9 cellular contexts compared by ENCODE assay signal in genomic region chr5:133754575-133755169, GRCh38.
DNase-seq lines count a peak whose midpoint lies in the region; ATAC-seq, FAIRE-seq and TF ChIP-seq lines count a peak whose summit lies in the region.
"Had no signal": no experiment of that assay in that cellular context is flagged by ENCODE, and none has a peak within 500 bp of the region (broad histone marks: within the 10 kb centered on the region; RNA-seq: fewer than 3 reads in every experiment).

No MANE protein-coding gene starts in this region.

- POLR2A ChIA-PET in H1 (lab: Charles Lee; ENCODE audit: partially characterized antibody): no interaction called here

- peak overlapping the region; percentile 55; the same call in 1 of the 2 replicates for H2AFZ ChIP-seq in H1 (ENCODE audit: low read length)

- H3K27ac ChIP-seq in Peyer's patch (no peak overlapping the region), H1 (ENCODE audit: low read depth, low read length) (no peak overlapping the region)
- H3K27ac ChIP-seq: vagina had no signal

- TF ChIP-seq POLR2A in Peyer's patch (IDR thresholded peaks at IDR 0.05): no peak
- no peak for TF ChIP-seq POLR2A in H1 (IDR thresholded peaks at IDR 0.05; ENCODE audit: control extremely low read depth in 1 of 2, low read depth in 2 of 2, low read length in 2 of 2)

- no peak overlapping the region for H3K4ac ChIP-seq in H1 (replicated peaks; ENCODE audit: insufficient read length, low read depth, low read length)

- H3K23ac ChIP-seq in H1 (ENCODE audit: insufficient read length): no peak overlapping the region

- ATAC-seq in HG03045 (IDR thresholded peaks at IDR 0.05; ENCODE audit: unreplicated experiment): no peak
- no peak for ATAC-seq in HG03354 (IDR thresholded peaks at IDR 0.05; ENCODE audit: poor library complexity, severe bottlenecking, unreplicated experiment)

- peaks cover 3% of the 10 kb centered on the region for H3K4me1 ChIP-seq in BE2C
- H3K4me1 ChIP-seq in Peyer's patch: no peaks in the 10 kb centered on the region
- H3K4me1 ChIP-seq in H1 (replicated peaks in 1 of 4; ENCODE audit: control insufficient read depth in 3 of 4, insufficient read depth in 4 of 4, low read length in 3 of 4): no peaks in the 10 kb centered on the region
- H3K4me1 ChIP-seq: vagina had no signal

- H4K20me1 ChIP-seq in H1 (replicated peaks in 1 of 2; ENCODE audit: control insufficient read depth in 1 of 2, insufficient read depth in 2 of 2, low read length in 2 of 2): no peaks in the 10 kb centered on the region

- no peak overlapping the region for H3K18ac ChIP-seq in H1 (ENCODE audit: extremely low read depth, low read length)

- H2BK15ac ChIP-seq in H1 (ENCODE audit: low read length): no peak overlapping the region

- no peaks in the 10 kb centered on the region for H3K4me1 Mint-ChIP-seq in nephron progenitor cell

- no peak overlapping the region for H2BK120ac ChIP-seq in H1 (replicated peaks; ENCODE audit: low read depth, low read length)

- TF ChIP-seq EP300 in H1 (IDR thresholded peaks at IDR 0.05; ENCODE audit: borderline replicate concordance in 1 of 2, low read depth in 2 of 2, low read length in 2 of 2): no peak

- 42% methylated on average over 5 of the region's 5 CpGs; no CpG with 5 or more reads in 1 of the 2 experiments for WGBS in H1 (ENCODE audit: extremely low coverage in 1 of 2, insufficient coverage in 1 of 2, insufficient read length in 1 of 2, insufficient replicate concordance in 2 of 2, low coverage in 1 of 2, low lambda C conversion rate in 2 of 2, missing lambda C conversion rate in 1 of 2), 2 experiments

- H3K36me3 Mint-ChIP-seq in nephron progenitor cell (ENCODE audit: low read depth): no peaks in the 10 kb centered on the region

- H3K27me3 ChIP-seq in BE2C (no peaks in the 10 kb centered on the region), Peyer's patch (no peaks in the 10 kb centered on the region), H1 (replicated peaks in 1 of 4; ENCODE audit: control insufficient read depth in 3 of 4, extremely low read depth in 1 of 4, insufficient read depth in 3 of 4, low read length in 3 of 4) (peaks cover 0 to 6% (median 0%) of the 10 kb centered on the region in 4 experiments; a peak in 3 of 7 replicates)
- H3K27me3 ChIP-seq: vagina had no signal

- H4K8ac ChIP-seq in H1 (ENCODE audit: extremely low read depth, insufficient read depth, low read length): no peak overlapping the region

- no peak overlapping the region for H2BK5ac ChIP-seq in H1 (ENCODE audit: low read depth, low read length)

- peak; percentile 77 for TF ChIP-seq CTCF in BE2C (IDR thresholded peaks at IDR 0.05; ENCODE audit: low read depth, low read length)
- TF ChIP-seq CTCF in GM12875 (IDR thresholded peaks at IDR 0.05; ENCODE audit: borderline replicate concordance, insufficient read depth, low read depth, low read length): peak; percentile 68
- TF ChIP-seq CTCF in Peyer's patch (IDR thresholded peaks at IDR 0.05): peak in 4 of 6 experiments; percentile 42 to 51 (median 47)
- peak; percentile 75 to 95 (median 80) for TF ChIP-seq CTCF in H1 (IDR thresholded peaks at IDR 0.05; ENCODE audit: control extremely low read depth in 1 of 3, insufficient read depth in 1 of 3, low read depth in 1 of 3, low read length in 3 of 3)
- TF ChIP-seq CTCF in nephron progenitor cell (IDR thresholded peaks at IDR 0.05): peak; percentile 58

- no peak overlapping the region for H3K4me2 ChIP-seq in H1 (ENCODE audit: insufficient read depth in 1 of 2, low read depth in 2 of 2, low read length in 2 of 2)

- CTCF ChIA-PET in H1 (lab: Charles Lee; ENCODE audit: partially characterized antibody): interaction anchor here (0.5 to 7.7 kb wide), 43 partner anchors 9 to 699 kb away, joined by 3 to 63 read pairs (median 4); no protein-coding TSS in a partner anchor

- no peaks in the 10 kb centered on the region for H3K9me3 Mint-ChIP-seq in nephron progenitor cell

- H3K9ac ChIP-seq in H1 (replicated peaks in 1 of 4; ENCODE audit: extremely low read depth in 1 of 4, low read depth in 3 of 4, low read length in 3 of 4): no peak overlapping the region

- H3K9me3 ChIP-seq in BE2C (no peaks in the 10 kb centered on the region), Peyer's patch (no peaks in the 10 kb centered on the region), H1 (ENCODE audit: insufficient read depth in 2 of 2, low read depth in 1 of 2, low read length in 1 of 2) (no peaks in the 10 kb centered on the region)
- H3K9me3 ChIP-seq: vagina had no signal

- H3K36me3 ChIP-seq in BE2C: no peaks in the 10 kb centered on the region
- H3K36me3 ChIP-seq in Peyer's patch: no peaks in the 10 kb centered on the region
- no peaks in the 10 kb centered on the region for H3K36me3 ChIP-seq in H1 (ENCODE audit: control insufficient read depth in 2 of 4, insufficient read depth in 4 of 4, low read length in 3 of 4)
- H3K36me3 ChIP-seq: vagina had no signal

- H3K27me3 Mint-ChIP-seq in nephron progenitor cell (ENCODE audit: low read depth, poor library complexity): peaks cover 15% of the 10 kb centered on the region

- H4K91ac ChIP-seq in H1 (replicated peaks; ENCODE audit: insufficient read length, low read length): no peak overlapping the region

- H2AK5ac ChIP-seq in H1 (ENCODE audit: low read depth, low read length): no peak overlapping the region

- peak; percentile 70 to 75 for TF ChIP-seq RAD21 in H1 (IDR thresholded peaks at IDR 0.05 in 1 of 2, conservative IDR thresholded peaks at IDR 0.05 in 1 of 2; ENCODE audit: low read depth in 2 of 2, low read length in 2 of 2)

- DNase-seq in BE2C (peak; percentile 47), Peyer's patch (peak in 1 of 3 donors; percentile 51), H1 (ENCODE audit: low read depth in 1 of 2, low spot score in 2 of 2) (peak; percentile 9 to 54), nephron progenitor cell (peak; percentile 27), SW 1271 (lab: John Stamatoyannopoulos, UW) (no peak)

- no peaks in the 10 kb centered on the region for H3K23me2 ChIP-seq in H1 (ENCODE audit: low read depth, low read length)

- no peak overlapping the region for H3K14ac ChIP-seq in H1 (ENCODE audit: insufficient read length)

- H2BK20ac ChIP-seq in H1 (ENCODE audit: low read length): no peak overlapping the region

- H3K4me3 ChIP-seq in BE2C (ENCODE audit: low read depth, low read length) (no peak overlapping the region), GM12875 (ENCODE audit: low read depth, low read length) (no peak overlapping the region), Peyer's patch (no peak overlapping the region), H1 (ENCODE audit: extremely low read depth in 1 of 4, insufficient read depth in 2 of 4, low read depth in 3 of 4, low read length in 4 of 4) (no peak overlapping the region)
- H3K4me3 ChIP-seq: vagina had no signal

- no peak overlapping the region for H3K27ac Mint-ChIP-seq in nephron progenitor cell

- FAIRE-seq in H1 (lab: Jason Lieb, UNC): peak; percentile 90

- no peak overlapping the region for H2BK12ac ChIP-seq in H1 (ENCODE audit: low read depth, low read length)

- no peak overlapping the region for H3K4me3 Mint-ChIP-seq in nephron progenitor cell

- H3K79me2 ChIP-seq in H1 (ENCODE audit: control insufficient read depth in 1 of 2, insufficient read depth in 2 of 2, low read length in 2 of 2): no peaks in the 10 kb centered on the region

- no peak overlapping the region for H4K5ac ChIP-seq in H1 (ENCODE audit: insufficient read length, low read depth, low read length)

- no peaks in the 10 kb centered on the region for H3K79me1 ChIP-seq in H1 (ENCODE audit: low read depth, low read length)

- no peak overlapping the region for H3K56ac ChIP-seq in H1 (replicated peaks; ENCODE audit: insufficient read length, low read depth, low read length)

TF ChIP-seq in H1, 55 proteins besides CTCF, POLR2A, EP300 and RAD21:
- TF ChIP-seq MAX (IDR thresholded peaks at IDR 0.05) (peak; percentile 70), E2F6 (IDR thresholded peaks at IDR 0.05) (peak; percentile 78), CBX8 (IDR thresholded peaks at IDR 0.05; ENCODE audit: borderline replicate concordance, low read depth, low read length) (no peak), RNF2 (IDR thresholded peaks at IDR 0.05; ENCODE audit: borderline replicate concordance, low read depth, low read length, missing control alignments, poor library complexity, severe bottlenecking) (no peak)

Comparison
In these comparisons a context has a peak if more than half of its experiments do, and no peak if none do; other contexts are left out.
1. DNase-seq: peak in BE2C (single experiment), H1 (2 of 2) and nephron progenitor cell (single experiment); none in SW 1271 (0 of 2).
2. Peak in every context shown above with its lines, with median percentiles within 50 percentile points of each other: CTCF ChIP-seq.